ENCODE assay signal across 8 cellular contexts in genomic region chr9:96136992-96137665, GRCh38.
DNase-seq lines count a peak whose midpoint lies in the region; ATAC-seq, FAIRE-seq and TF ChIP-seq lines count a peak whose summit lies in the region.

No MANE protein-coding gene starts in this region.

- H3K9me3 Mint-ChIP-seq in MCF 10A (ENCODE audit: unreplicated experiment) = no peaks in the 10 kb centered on the region

- ATAC-seq in HG02870 (IDR thresholded peaks at IDR 0.05; ENCODE audit: unreplicated experiment) = peak; percentile 95

- in situ Hi-C loops in mammary epithelial cell (cut with MboI; ENCODE audit: low sequenced_read_pairs in 2 of 2) = no loop called here

- no peak overlapping the region for H3K27ac ChIP-seq in mammary epithelial cell (ENCODE audit: insufficient read depth, low read depth, low read length)
- H3K27ac ChIP-seq in PC-9 = no peak overlapping the region
- peak overlapping the region; percentile 79 to 85 (median 80) for H3K27ac ChIP-seq in sigmoid colon

- no peaks in the 10 kb centered on the region for H3F3A ChIP-seq in PC-9 (ENCODE audit: insufficient read depth, low read depth)

- TF ChIP-seq CTCF in MCF 10A (IDR thresholded peaks at IDR 0.05; ENCODE audit: unreplicated experiment) (no peak), mammary epithelial cell (conservative IDR thresholded peaks at IDR 0.05 in 1 of 2, IDR thresholded peaks at IDR 0.05 in 1 of 2; ENCODE audit: extremely low read depth in 1 of 2, insufficient read depth in 1 of 2, low read depth in 1 of 2, low read length in 2 of 2) (no peak), PC-9 (conservative IDR thresholded peaks at IDR 0.05) (no peak), fibroblast of pulmonary artery (IDR thresholded peaks at IDR 0.05; ENCODE audit: low read length, missing control alignments) (no peak), sigmoid colon (IDR thresholded peaks at IDR 0.05) (no peak)

- TF ChIP-seq EP300 in sigmoid colon (IDR thresholded peaks at IDR 0.05) = no peak

- H3K4me3 Mint-ChIP-seq in MCF 10A (ENCODE audit: unreplicated experiment) = no peak overlapping the region

- TF ChIP-seq POLR2A in sigmoid colon (IDR thresholded peaks at IDR 0.05) = no peak

- H3K36me3 ChIP-seq in mammary epithelial cell (ENCODE audit: insufficient read depth, low read length) (no peaks in the 10 kb centered on the region), PC-9 (ENCODE audit: low read depth) (no peaks in the 10 kb centered on the region), sigmoid colon (no peaks in the 10 kb centered on the region)

- H3K9me3 ChIP-seq in mammary epithelial cell (replicated peaks; ENCODE audit: insufficient read depth, low read length) (no peaks in the 10 kb centered on the region), PC-9 (ENCODE audit: insufficient read depth, low read depth) (no peaks in the 10 kb centered on the region), sigmoid colon (no peaks in the 10 kb centered on the region)

- H3K27me3 ChIP-seq in mammary epithelial cell (ENCODE audit: insufficient read depth, low read length) = peaks cover 5% of the 10 kb centered on the region
- peaks cover 50% of the 10 kb centered on the region for H3K27me3 ChIP-seq in PC-9 (ENCODE audit: insufficient read depth, low read depth)
- no peaks in the 10 kb centered on the region for H3K27me3 ChIP-seq in sigmoid colon

- WGBS in mammary epithelial cell (ENCODE audit: low coverage, missing lambda C conversion rate) = 73% methylated on average over 8 of the region's 8 CpGs
- 2 to 20% methylated on average over 8 of the region's 8 CpGs for WGBS in sigmoid colon, 2 donors

- H3K4me3 ChIP-seq in mammary epithelial cell (replicated peaks in 1 of 3; ENCODE audit: insufficient read depth in 1 of 3, low read depth in 2 of 3, low read length in 3 of 3) = no peak overlapping the region
- H3K4me3 ChIP-seq in PC-9 = no peak overlapping the region
- no peak overlapping the region for H3K4me3 ChIP-seq in fibroblast of pulmonary artery (replicated peaks; ENCODE audit: low read depth, low read length)
- peak overlapping the region in 3 of 4 donors; percentile 24 to 32 (median 29) for H3K4me3 ChIP-seq in sigmoid colon

- H2AFZ ChIP-seq in mammary epithelial cell (ENCODE audit: low read depth, low read length) = no peak overlapping the region
- no peak overlapping the region for H2AFZ ChIP-seq in PC-9

- BruUV-seq in MCF 10A (replicated peaks; lab: Mats Ljungman, UMichigan) (no TSS peak), mammary epithelial cell (replicated peaks; lab: Mats Ljungman, UMichigan) (no TSS peak), PC-9 (replicated peaks; lab: Mats Ljungman, UMichigan) (no TSS peak)

- POLR2A ChIA-PET in MCF 10A (lab: Yijun Ruan, JAX) (no interaction called here), PC-9 (lab: Charles Lee; ENCODE audit: unreplicated experiment) (no interaction called here)

- intact Hi-C loops in MCF 10A (cut with micrococcal nuclease) (no loop called here), mammary epithelial cell (cut with micrococcal nuclease) (no loop called here), PC-9 (cut with micrococcal nuclease; ENCODE audit: unreplicated experiment) (no loop called here), sigmoid colon (cut with DNase I) (loop anchor here (5.0 kb wide), 1 partner anchor 115 kb away; no protein-coding TSS in a partner anchor)

- no peaks in the 10 kb centered on the region for H3K9me2 ChIP-seq in PC-9 (ENCODE audit: insufficient read depth)

- no peak overlapping the region for H3K4me2 ChIP-seq in mammary epithelial cell (ENCODE audit: insufficient read depth, low read depth, low read length)
- peak overlapping the region; percentile 51 for H3K4me2 ChIP-seq in PC-9

- H3K4me1 ChIP-seq in mammary epithelial cell (ENCODE audit: insufficient read depth, low read length) (no peaks in the 10 kb centered on the region), PC-9 (replicated peaks; ENCODE audit: insufficient read depth) (no peaks in the 10 kb centered on the region), sigmoid colon (peaks cover 0 to 60% (median 55%) of the 10 kb centered on the region in 4 donors)

- no peak overlapping the region for H3K9ac ChIP-seq in mammary epithelial cell (ENCODE audit: insufficient read depth, low read length)

- no peaks in the 10 kb centered on the region for H4K20me1 ChIP-seq in mammary epithelial cell (ENCODE audit: insufficient read depth, low read length)
- H4K20me1 ChIP-seq in PC-9 (ENCODE audit: insufficient read depth) = no peaks in the 10 kb centered on the region

- DNase-seq in MCF 10A (ENCODE audit: unreplicated experiment) = peak; percentile 26
- DNase-seq in mammary epithelial cell = no peak
- DNase-seq in PC-9 = peak in 1 of 2 experiments; percentile 5
- DNase-seq in fibroblast of pulmonary artery (ENCODE audit: low read depth) = peak; percentile 51
- peak; percentile 87 for DNase-seq in sigmoid colon
- no peak for DNase-seq in urothelium cell line (ENCODE audit: low spot score)
- no peak for DNase-seq in epidermal melanocyte (ENCODE audit: insufficient read length, low spot score)

- dilution Hi-C loops in mammary epithelial cell (cut with HindIII; ENCODE audit: low sequenced_read_pairs) = no loop called here

- no peaks in the 10 kb centered on the region for H3K36me3 Mint-ChIP-seq in MCF 10A (ENCODE audit: insufficient read depth, unreplicated experiment)

- peaks cover 19% of the 10 kb centered on the region for H3K27me3 Mint-ChIP-seq in MCF 10A (ENCODE audit: insufficient read depth, unreplicated experiment)

- no peak overlapping the region for H3K27ac Mint-ChIP-seq in MCF 10A (ENCODE audit: low read depth, unreplicated experiment)

- FAIRE-seq in urothelium cell line (lab: Jason Lieb, UNC) = no peak

- CTCF ChIA-PET in MCF 10A (lab: Yijun Ruan, JAX) = interaction anchor here (0.6 to 0.9 kb wide), 2 partner anchors 12 to 1468 kb away, joined by 3 to 4 read pairs; no protein-coding TSS in a partner anchor
- CTCF ChIA-PET in mammary epithelial cell (lab: Charles Lee; ENCODE audit: low non-redundant PET) = no interaction called here
- CTCF ChIA-PET in PC-9 (lab: Charles Lee) = interaction anchor here (0.6 to 0.7 kb wide), 2 partner anchors 392 to 1119 kb away, joined by 3 to 12 read pairs; no protein-coding TSS in a partner anchor

- peaks cover 22% of the 10 kb centered on the region for H3K4me1 Mint-ChIP-seq in MCF 10A (ENCODE audit: insufficient read depth, unreplicated experiment)

- H3K79me2 ChIP-seq in mammary epithelial cell (ENCODE audit: insufficient read depth, low read length) (no peaks in the 10 kb centered on the region), PC-9 (ENCODE audit: low read depth) (no peaks in the 10 kb centered on the region)

Comparison
In these comparisons a context has a peak if more than half of its experiments do, and no peak if none do; other contexts are left out.
1. DNase-seq: peak in MCF 10A (single experiment), fibroblast of pulmonary artery (single experiment) and sigmoid colon (single experiment); none in mammary epithelial cell (single experiment), urothelium cell line (single experiment) and epidermal melanocyte (single experiment).
2. H3K27ac ChIP-seq: peak in sigmoid colon (4 of 4); none in mammary epithelial cell (single experiment) and PC-9 (single experiment).
3. H3K4me3 ChIP-seq: peak in sigmoid colon (3 of 4); none in mammary epithelial cell (0 of 3), PC-9 (single experiment) and fibroblast of pulmonary artery (single experiment).